In the genomic region with DNA sequence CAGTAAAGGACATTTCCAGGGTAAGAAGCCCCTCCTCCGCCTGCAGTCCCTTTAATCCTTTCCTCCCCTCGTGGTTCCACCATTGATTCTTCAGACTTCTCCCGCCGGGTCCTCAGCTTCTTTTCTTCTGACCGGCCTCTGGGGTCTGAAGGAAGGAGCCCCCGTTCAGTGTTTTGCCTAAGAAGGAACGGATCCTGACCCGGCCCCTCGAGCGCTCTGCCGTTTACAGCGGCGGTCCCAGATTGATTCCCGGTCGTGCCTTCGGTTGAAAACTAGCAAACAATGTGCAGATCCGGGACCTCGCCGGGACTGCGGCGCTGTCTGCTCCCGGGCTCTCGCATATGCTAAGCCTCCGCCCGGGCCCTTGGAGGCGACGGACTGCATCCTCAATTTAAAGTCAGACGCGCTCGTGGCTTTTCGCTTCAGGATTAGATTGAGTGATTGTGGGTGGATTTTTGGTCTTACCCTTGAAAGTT, we compare ENCODE assay signal across 1 cellular context.
A peak's percentile ranks its signal among the peaks of the same experiment; 100 is the strongest.
TF ChIP-seq lines count a peak whose summit lies in the region.

No MANE protein-coding gene starts in this region.

TF ChIP-seq in liver, 16 proteins besides CTCF, POLR2A, EP300 and RAD21 (continued from another document):
- TF ChIP-seq, protein P1, sequence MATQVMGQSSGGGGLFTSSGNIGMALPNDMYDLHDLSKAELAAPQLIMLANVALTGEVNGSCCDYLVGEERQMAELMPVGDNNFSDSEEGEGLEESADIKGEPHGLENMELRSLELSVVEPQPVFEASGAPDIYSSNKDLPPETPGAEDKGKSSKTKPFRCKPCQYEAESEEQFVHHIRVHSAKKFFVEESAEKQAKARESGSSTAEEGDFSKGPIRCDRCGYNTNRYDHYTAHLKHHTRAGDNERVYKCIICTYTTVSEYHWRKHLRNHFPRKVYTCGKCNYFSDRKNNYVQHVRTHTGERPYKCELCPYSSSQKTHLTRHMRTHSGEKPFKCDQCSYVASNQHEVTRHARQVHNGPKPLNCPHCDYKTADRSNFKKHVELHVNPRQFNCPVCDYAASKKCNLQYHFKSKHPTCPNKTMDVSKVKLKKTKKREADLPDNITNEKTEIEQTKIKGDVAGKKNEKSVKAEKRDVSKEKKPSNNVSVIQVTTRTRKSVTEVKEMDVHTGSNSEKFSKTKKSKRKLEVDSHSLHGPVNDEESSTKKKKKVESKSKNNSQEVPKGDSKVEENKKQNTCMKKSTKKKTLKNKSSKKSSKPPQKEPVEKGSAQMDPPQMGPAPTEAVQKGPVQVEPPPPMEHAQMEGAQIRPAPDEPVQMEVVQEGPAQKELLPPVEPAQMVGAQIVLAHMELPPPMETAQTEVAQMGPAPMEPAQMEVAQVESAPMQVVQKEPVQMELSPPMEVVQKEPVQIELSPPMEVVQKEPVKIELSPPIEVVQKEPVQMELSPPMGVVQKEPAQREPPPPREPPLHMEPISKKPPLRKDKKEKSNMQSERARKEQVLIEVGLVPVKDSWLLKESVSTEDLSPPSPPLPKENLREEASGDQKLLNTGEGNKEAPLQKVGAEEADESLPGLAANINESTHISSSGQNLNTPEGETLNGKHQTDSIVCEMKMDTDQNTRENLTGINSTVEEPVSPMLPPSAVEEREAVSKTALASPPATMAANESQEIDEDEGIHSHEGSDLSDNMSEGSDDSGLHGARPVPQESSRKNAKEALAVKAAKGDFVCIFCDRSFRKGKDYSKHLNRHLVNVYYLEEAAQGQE (IDR thresholded peaks at IDR 0.05) = no peak
- TF ChIP-seq EGR1 (IDR thresholded peaks at IDR 0.05; ENCODE audit: low read depth in 2 of 2) = no peak
- no peak for TF ChIP-seq JUND (IDR thresholded peaks at IDR 0.05)
- peak; percentile 6 for TF ChIP-seq YY1 (IDR thresholded peaks at IDR 0.05)
